ENCODE assay signal across 15 cellular contexts in genomic region chr3:16807441-16807840, GRCh38.
A peak's percentile ranks its signal among the peaks of the same experiment; 100 is the strongest.
DNase-seq lines count a peak whose midpoint lies in the region; ATAC-seq and TF ChIP-seq lines count a peak whose summit lies in the region.
"Had no signal": no experiment of that assay in that cellular context is flagged by ENCODE, and none has a peak within 500 bp of the region (broad histone marks: within the 10 kb centered on the region; RNA-seq: fewer than 3 reads in every experiment).

No MANE protein-coding gene starts in this region.

- TF ChIP-seq CTCF in fibroblast of villous mesenchyme (IDR thresholded peaks at IDR 0.05; ENCODE audit: insufficient read depth, low read depth, low read length) = no peak

- H3K36me3 ChIP-seq in aorta (ENCODE audit: control insufficient read depth in 1 of 2, insufficient read depth in 2 of 2, low read length in 1 of 2) = no peaks in the 10 kb centered on the region
- H3K36me3 ChIP-seq: lower lobe of right lung had no signal

- DNase-seq in NCI-H82 (lab: John Stamatoyannopoulos, UW) (peak; percentile 18), NCI-H82 treated with DMSO at 0.1 percent for 48 hours (lab: John Stamatoyannopoulos, UW; ENCODE audit: unreplicated experiment) (no peak), RPMI7951 (ENCODE audit: low read depth) (peak; percentile 3), fibroblast of villous mesenchyme (ENCODE audit: low read depth) (peak; percentile 23), aorta (no peak), superior temporal gyrus (ENCODE audit: extremely low spot score) (no peak)
- no peak for DNase-seq in activated CD4-positive, CD25-positive, alpha-beta regulatory T cell (lab: John Stamatoyannopoulos, UW)
- DNase-seq: activated CD4-positive, CD25-positive, alpha-beta regulatory T cell treated with anti-CD3 and anti-CD28 coated beads, Interleukin-2, amount 50 U/mL, for 72 hours; activated naive CD8-positive, alpha-beta T cell treated with anti-CD3 and anti-CD28 coated beads, Interleukin-2, amount 10 ng/mL, durations not matched to agents 7 days and 5 days; KBM-7; lower lobe of right lung; NCI-H187; nucleus accumbens; stimulated activated naive B cell treated with anti-CD40 and anti-IgM and Interleukin-4, amounts not matched to agents 10 μg/mL and 1 μg/mL and 100 μg/mL, for 72 hours had no signal

- H3K9me3 ChIP-seq in aorta (ENCODE audit: control insufficient read depth, low read length) = no peaks in the 10 kb centered on the region
- H3K9me3 ChIP-seq: lower lobe of right lung had no signal

- peaks cover 0 to 3% of the 10 kb centered on the region in 2 donors for H3K4me1 ChIP-seq in aorta (ENCODE audit: control insufficient read depth in 1 of 2, insufficient read depth in 2 of 2, low read length in 2 of 2)
- H3K4me1 ChIP-seq: lower lobe of right lung had no signal

- H3K27ac ChIP-seq in aorta (ENCODE audit: low read depth in 1 of 2, low read length in 2 of 2) = no peak overlapping the region
- H3K27ac ChIP-seq: lower lobe of right lung had no signal

- H3K27me3 ChIP-seq in aorta (ENCODE audit: control insufficient read depth in 1 of 2, insufficient read depth in 2 of 2, low read length in 1 of 2) = no peaks in the 10 kb centered on the region

- no peak overlapping the region for H3K4me3 ChIP-seq in fibroblast of villous mesenchyme (ENCODE audit: low read depth, low read length)
- H3K4me3 ChIP-seq in aorta (ENCODE audit: low read length in 2 of 2) = no peak overlapping the region
- H3K4me3 ChIP-seq: lower lobe of right lung had no signal

- intact Hi-C loops in aorta (cut with DNase I) = no loop called here

- WGBS in aorta, 2 donors = 32 to 39% methylated on average over 5 of the region's 5 CpGs

- ATAC-seq in aorta (ENCODE audit: low FRiP score) (peak; percentile 38), GM19397 (IDR thresholded peaks at IDR 0.05; ENCODE audit: unreplicated experiment) (no peak)
- ATAC-seq: lower lobe of right lung; stimulated activated naive B cell treated with anti-CD40 and anti-IgM and Interleukin-4, amounts not matched to agents 10 μg/mL and 1 μg/mL and 100 μg/mL, for 72 hours had no signal

Comparison
In these comparisons a context has a peak if more than half of its experiments do, and no peak if none do; other contexts are left out.
1. DNase-seq: peak in NCI-H82 (single experiment), RPMI7951 (single experiment) and fibroblast of villous mesenchyme (single experiment); none in NCI-H82 treated with DMSO at 0.1 percent for 48 hours (single experiment), aorta (0 of 2), superior temporal gyrus (single experiment) and activated CD4-positive, CD25-positive, alpha-beta regulatory T cell (0 of 4).